ENCODE assay signal across 8 cellular contexts in the genomic region with DNA sequence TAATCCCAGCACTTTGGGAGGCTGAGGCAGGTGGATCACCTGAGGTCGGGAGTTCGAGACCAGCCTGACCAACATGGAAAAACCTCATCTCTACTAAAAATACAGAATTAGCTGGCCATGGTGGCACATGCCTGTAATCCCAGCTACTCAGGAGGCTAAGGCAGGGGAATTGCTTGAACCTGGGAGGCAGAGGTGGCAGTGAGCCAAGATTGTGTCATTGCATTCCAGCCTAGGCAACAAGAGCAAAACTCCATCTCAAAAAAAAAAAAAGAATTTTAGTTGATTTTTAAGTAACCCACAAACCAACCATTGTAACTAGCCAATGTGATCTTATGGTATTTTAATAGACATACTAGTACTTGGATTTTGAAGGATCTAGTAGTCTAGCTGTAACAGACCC. TPM values are rescaled to one million over a fixed set of nuclear protein-coding genes. Genes with fewer than 3 reads are reported as not detected.
DNase-seq lines count a peak whose midpoint lies in the region; ATAC-seq, FAIRE-seq and TF ChIP-seq lines count a peak whose summit lies in the region.
"Not testable (repeated sequence)": the region's sequence is repeated elsewhere in the genome, so short reads cannot be mapped to it uniquely, and the experiment has no call there.

No MANE protein-coding gene starts in this region.

- H3K27ac ChIP-seq in K562 (ENCODE audit: extremely low read depth, low read depth, low read length); fibroblast of lung (ENCODE audit: insufficient read depth, low read length); uterus: not testable (repeated sequence)
- peak overlapping the region; percentile 23 for H3K27ac ChIP-seq in psoas muscle

- ATAC-seq in K562, psoas muscle: not testable (repeated sequence)

- peak; percentile 74 for DNase-seq in AG10803 (ENCODE audit: low read depth)
- peak; percentile 45 for DNase-seq in MG63
- not testable (repeated sequence) for DNase-seq in activated T-helper 1 cell treated with anti-CD3 and anti-CD28 coated beads, Interleukin-12 subunit alpha, Interleukin-12 subunit beta, Interleukin-2, Interleukin-4 antibody, amounts not matched to agents 30 ng/mL and 10 ng/mL and 1 ng/mL, durations not matched to agents 14 hours and 24 hours and 36 hours (ENCODE audit: low spot score); K562 (ENCODE audit: extremely low read depth in 1 of 4, low spot score in 3 of 4)
- peak; percentile 31 to 47 for DNase-seq in fibroblast of lung (ENCODE audit: low read depth in 2 of 2)
- DNase-seq in kidney tubule cell (ENCODE audit: low spot score) = peak; percentile 56
- peak; percentile 36 to 61 for DNase-seq in psoas muscle
- DNase-seq in uterus = peak; percentile 32 to 45

- not testable (repeated sequence) for H3K4me3 ChIP-seq in AG10803 (ENCODE audit: low read length); MG63; K562; fibroblast of lung (replicated peaks in 1 of 4; ENCODE audit: control extremely low read depth in 1 of 4, insufficient read depth in 1 of 4, low read depth in 3 of 4, low read length in 4 of 4); psoas muscle; uterus

- H3K36me3 ChIP-seq in MG63 = peaks cover 23% of the 10 kb centered on the region
- not testable (repeated sequence) for H3K36me3 ChIP-seq in K562 (ENCODE audit: control insufficient read depth, insufficient read depth, low read length); fibroblast of lung (ENCODE audit: control insufficient read depth, insufficient read depth, low read length); psoas muscle (ENCODE audit: insufficient read depth in 1 of 2, low read depth in 1 of 2); uterus

- H2AFZ ChIP-seq in K562 (ENCODE audit: low read depth, low read length); fibroblast of lung (ENCODE audit: low read length): not testable (repeated sequence)

- H3K4me1 Mint-ChIP-seq in activated T-helper 1 cell treated with anti-CD3 and anti-CD28 coated beads, Interleukin-12 subunit alpha, Interleukin-12 subunit beta, Interleukin-2, Interleukin-4 antibody, amounts not matched to agents 30 ng/mL and 10 ng/mL and 1 ng/mL, durations not matched to agents 14 hours and 24 hours and 36 hours (ENCODE audit: low read depth) = peaks cover 63% of the 10 kb centered on the region

- not testable (repeated sequence) for TF ChIP-seq CTCF in AG10803 (conservative IDR thresholded peaks at IDR 0.05; ENCODE audit: low read length); K562 (IDR thresholded peaks at IDR 0.05 in 2 of 3, conservative IDR thresholded peaks at IDR 0.05 in 1 of 3; ENCODE audit: insufficient read depth in 2 of 3, low read depth in 1 of 3, low read length in 3 of 3); fibroblast of lung (conservative IDR thresholded peaks at IDR 0.05 in 1 of 2, IDR thresholded peaks at IDR 0.05 in 1 of 2; ENCODE audit: low read depth in 1 of 2, low read length in 2 of 2); psoas muscle (IDR thresholded peaks at IDR 0.05); uterus (IDR thresholded peaks at IDR 0.05)

- not testable (repeated sequence) for H3K9me3 Mint-ChIP-seq in activated T-helper 1 cell treated with anti-CD3 and anti-CD28 coated beads, Interleukin-12 subunit alpha, Interleukin-12 subunit beta, Interleukin-2, Interleukin-4 antibody, amounts not matched to agents 30 ng/mL and 10 ng/mL and 1 ng/mL, durations not matched to agents 14 hours and 24 hours and 36 hours

- peaks cover 10 to 18% of the 10 kb centered on the region in 2 experiments; a peak in 4 of 5 replicates for H3K4me1 ChIP-seq in K562 (replicated peaks in 1 of 2; ENCODE audit: control insufficient read depth in 2 of 2, insufficient read depth in 2 of 2, low read length in 2 of 2)
- H3K4me1 ChIP-seq in fibroblast of lung (ENCODE audit: control insufficient read depth, extremely low read depth, insufficient read depth, low read length); uterus: not testable (repeated sequence)
- H3K4me1 ChIP-seq in psoas muscle = peaks cover 71% of the 10 kb centered on the region

- WGBS in K562 (ENCODE audit: insufficient coverage, low coverage, missing lambda C conversion rate) = no CpG with 5 or more reads among the region's 2 CpGs
- 87 to 100% (median 92%) methylated on average over 2 of the region's 2 CpGs for WGBS in psoas muscle, 3 donors

- peaks cover 72% of the 10 kb centered on the region for H3K79me2 ChIP-seq in K562 (ENCODE audit: control insufficient read depth, insufficient read depth, low read length)
- peaks cover 52% of the 10 kb centered on the region for H3K79me2 ChIP-seq in fibroblast of lung (ENCODE audit: control insufficient read depth, insufficient read depth, low read length)

- in situ Hi-C loops in K562 (cut with MboI) = not testable (repeated sequence)

- H4K20me1 ChIP-seq in K562 (replicated peaks; ENCODE audit: control insufficient read depth, insufficient read depth, low read length) = peaks cover 18% of the 10 kb centered on the region; the same call in 1 of the 2 replicates
- H4K20me1 ChIP-seq in fibroblast of lung (ENCODE audit: control insufficient read depth, extremely low read depth, insufficient read depth, low read length) = not testable (repeated sequence)

- not testable (repeated sequence) for FAIRE-seq in K562 (lab: Jason Lieb, UNC)

- H3K27ac Mint-ChIP-seq in activated T-helper 1 cell treated with anti-CD3 and anti-CD28 coated beads, Interleukin-12 subunit alpha, Interleukin-12 subunit beta, Interleukin-2, Interleukin-4 antibody, amounts not matched to agents 30 ng/mL and 10 ng/mL and 1 ng/mL, durations not matched to agents 14 hours and 24 hours and 36 hours = peak overlapping the region; percentile 11

- H3K4me3 Mint-ChIP-seq in activated T-helper 1 cell treated with anti-CD3 and anti-CD28 coated beads, Interleukin-12 subunit alpha, Interleukin-12 subunit beta, Interleukin-2, Interleukin-4 antibody, amounts not matched to agents 30 ng/mL and 10 ng/mL and 1 ng/mL, durations not matched to agents 14 hours and 24 hours and 36 hours = not testable (repeated sequence)

- not testable (repeated sequence) for H3K9me3 ChIP-seq in MG63; K562 (replicated peaks; ENCODE audit: control insufficient read depth, insufficient read depth, low read depth, low read length); fibroblast of lung (ENCODE audit: control insufficient read depth, insufficient read depth, low read depth, low read length); psoas muscle; uterus

- not testable (repeated sequence) for H3K27me3 ChIP-seq in MG63; K562 (ENCODE audit: control insufficient read depth in 2 of 2, insufficient read depth in 2 of 2, low read length in 2 of 2); fibroblast of lung (ENCODE audit: control insufficient read depth, insufficient read depth, low read length); psoas muscle (ENCODE audit: insufficient read depth in 3 of 3, low read length in 2 of 3); uterus

- H3K36me3 Mint-ChIP-seq in activated T-helper 1 cell treated with anti-CD3 and anti-CD28 coated beads, Interleukin-12 subunit alpha, Interleukin-12 subunit beta, Interleukin-2, Interleukin-4 antibody, amounts not matched to agents 30 ng/mL and 10 ng/mL and 1 ng/mL, durations not matched to agents 14 hours and 24 hours and 36 hours (ENCODE audit: low read depth) = peaks cover 46% of the 10 kb centered on the region

- not testable (repeated sequence) for H3K9me1 ChIP-seq in K562 (ENCODE audit: control insufficient read depth, insufficient read depth, low read length)

- not testable (repeated sequence) for H3K4me2 ChIP-seq in K562 (ENCODE audit: insufficient read depth, low read length); fibroblast of lung (ENCODE audit: extremely low read depth, insufficient read depth, low read length)

- intact Hi-C loops in activated T-helper 1 cell treated with anti-CD3 and anti-CD28 coated beads, Interleukin-12 subunit alpha, Interleukin-12 subunit beta, Interleukin-2, Interleukin-4 antibody, amounts not matched to agents 30 ng/mL and 10 ng/mL and 1 ng/mL, durations not matched to agents 14 hours and 24 hours and 36 hours (cut with micrococcal nuclease); K562 (cut with micrococcal nuclease); psoas muscle (cut with DNase I); uterus (cut with DNase I; ENCODE audit: low total_unique reads): not testable (repeated sequence)

- CTCF ChIA-PET in K562 (lab: Yijun Ruan, JAX; ENCODE audit: low intra/inter-chr PET ratio) = not testable (repeated sequence)

- POLR2A ChIA-PET in K562 (lab: Yijun Ruan, JAX) = interaction anchor here (0.9 kb wide), 1 partner anchor 19 kb away, joined by 3 read pairs; no protein-coding TSS in a partner anchor

- not testable (repeated sequence) for H3K9ac ChIP-seq in K562 (ENCODE audit: insufficient read depth in 1 of 2, low read depth in 2 of 2, low read length in 2 of 2); fibroblast of lung (ENCODE audit: insufficient read depth, low read length)

- BruUV-seq in K562 (replicated peaks; lab: Mats Ljungman, UMichigan) = not testable (repeated sequence)

- TF ChIP-seq POLR2A in K562 (conservative IDR thresholded peaks at IDR 0.05); uterus (IDR thresholded peaks at IDR 0.05): not testable (repeated sequence)

- TF ChIP-seq RAD21 in K562 (CRISPR knock-in tag; conservative IDR thresholded peaks at IDR 0.05 in 1 of 2, IDR thresholded peaks at IDR 0.05 in 1 of 2) = not testable (repeated sequence)

- not testable (repeated sequence) for TF ChIP-seq EP300 in K562 (IDR thresholded peaks at IDR 0.05; ENCODE audit: low read length)

- not testable (repeated sequence) for H3K27me3 Mint-ChIP-seq in activated T-helper 1 cell treated with anti-CD3 and anti-CD28 coated beads, Interleukin-12 subunit alpha, Interleukin-12 subunit beta, Interleukin-2, Interleukin-4 antibody, amounts not matched to agents 30 ng/mL and 10 ng/mL and 1 ng/mL, durations not matched to agents 14 hours and 24 hours and 36 hours (ENCODE audit: insufficient read depth)

RNA-seq across cellular contexts. Expression of a gene that starts 27.9 kb away (rescaled TPM):
- 59.9 and 66.2 TPM in 2 replicates for total RNA-seq in MG63 (2014; rRNA removed; shearing (Covaris generic); ENCODE audit: low replicate concordance)
- total RNA-seq in activated T-helper 1 cell treated with anti-CD3 and anti-CD28 coated beads, Interleukin-12 subunit alpha, Interleukin-12 subunit beta, Interleukin-2, Interleukin-4 antibody, amounts not matched to agents 30 ng/mL and 10 ng/mL and 1 ng/mL, durations not matched to agents 14 hours and 24 hours and 36 hours = 240 and 241 TPM in 2 replicates
- total RNA-seq in K562 (2011; cell fraction: chromatin; rRNA removed; ENCODE audit: low replicate concordance) = 176 and 210 TPM in 2 replicates
- 110 and 117 TPM in 2 replicates for total RNA-seq in K562 (2011; cell fraction: nucleolus; rRNA removed)
- total RNA-seq in K562 (2011; cell fraction: nucleoplasm; rRNA removed) = 145 and 167 TPM in 2 replicates
- total RNA-seq in K562 (2014; rRNA removed) = 90.4 and 99.6 TPM in 2 replicates
- total RNA-seq in K562 (2014; rRNA removed; fragmentation: Illumina TruSeq; extraction: Trizol) = 108 and 115 TPM in 2 replicates
- 105 and 113 TPM in 2 replicates for total RNA-seq in K562 (2015; rRNA removed; fragmentation: Illumina TruSeq; extraction: Trizol)
- total RNA-seq in K562 (2021) = 120 and 133 TPM in 2 replicates
- 90.0 and 120 TPM in 2 replicates for polyA plus RNA-seq in K562 (2011; rRNA removed)
- 83.3 and 125 TPM in 2 replicates for polyA plus RNA-seq in K562 (2011; cell fraction: cytosol; rRNA removed)
- 58.4 and 72.2 TPM in 2 replicates for polyA plus RNA-seq in K562 (2011; cell fraction: nucleus; rRNA removed)
- 160 and 179 TPM in 2 replicates for polyA plus RNA-seq in K562 (2012)
- 179 and 180 TPM in 2 replicates for polyA plus RNA-seq in K562 (2014; fragmentation: Illumina TruSeq; extraction: Trizol)
- 100 to 1,000 TPM; 114 to 160 TPM for polyA plus RNA-seq in K562 (2014; fragmentation: Nextera tagmentation; extraction: Ambion mirVana)
- polyA plus RNA-seq in K562 (2014; rRNA removed) = 120 and 134 TPM in 2 replicates
- polyA minus RNA-seq in K562 (2011; rRNA and poly(A)+ RNA removed) = 111 and 124 TPM in 2 replicates
- 68.3 and 70.2 TPM in 2 replicates for polyA minus RNA-seq in K562 (2011; cell fraction: cytosol; rRNA and poly(A)+ RNA removed)
- 35.3 and 48.0 TPM in 2 replicates for polyA minus RNA-seq in K562 (2011; cell fraction: nucleus; rRNA and poly(A)+ RNA removed)
- 101 and 118 TPM in 2 replicates for total RNA-seq in fibroblast of lung
- polyA plus RNA-seq in fibroblast of lung = 60.6 and 75.0 TPM in 2 replicates
- 60.3 and 76.1 TPM in 2 replicates for polyA plus RNA-seq in fibroblast of lung (2012)
- 110 and 157 TPM in 2 replicates for polyA minus RNA-seq in fibroblast of lung (ENCODE audit: low replicate concordance)
- 100 to 1,000 TPM in 3 of 4 donors, 10 to 100 TPM in 1; 67.3 to 279 (median 220) TPM for total RNA-seq in psoas muscle
- polyA plus RNA-seq in psoas muscle = 100 to 1,000 TPM in 1 of 3 donors, 10 to 100 TPM in 2; 95.6 to 111 (median 97.8) TPM
- 100 to 1,000 TPM; 115 to 298 (median 171) TPM for total RNA-seq in uterus
